9 cellular contexts compared by ENCODE assay signal in the genomic region with DNA sequence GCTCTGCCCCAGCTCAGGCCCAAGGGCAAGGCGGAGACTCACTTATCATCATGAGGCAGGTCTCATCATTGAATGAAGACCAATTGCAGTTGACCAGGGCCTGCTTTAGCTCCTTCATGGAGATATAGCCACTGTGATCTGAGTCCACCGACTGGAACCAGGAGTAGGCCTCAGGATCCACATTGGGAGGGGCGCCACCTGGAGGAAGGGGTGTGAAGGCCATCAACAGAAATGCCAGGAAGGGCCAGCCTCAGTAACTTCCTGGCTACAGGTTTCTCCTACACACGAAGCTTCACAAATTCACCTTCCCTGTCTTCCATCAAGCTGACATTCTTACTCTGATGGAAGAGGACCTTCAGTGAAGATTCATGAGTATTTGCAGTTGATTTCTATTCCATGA. TPM values are rescaled to one million over a fixed set of nuclear protein-coding genes. Genes with fewer than 3 reads are reported as not detected.
DNase-seq lines count a peak whose midpoint lies in the region; ATAC-seq and TF ChIP-seq lines count a peak whose summit lies in the region.
"Had no signal": no experiment of that assay in that cellular context is flagged by ENCODE, and none has a peak within 500 bp of the region (broad histone marks: within the 10 kb centered on the region; RNA-seq: fewer than 3 reads in every experiment).

No MANE protein-coding gene starts in this region.

- H3K27ac ChIP-seq in mammary epithelial cell (ENCODE audit: insufficient read depth, low read depth, low read length) (no peak overlapping the region), gastrocnemius medialis (peak overlapping the region; percentile 68 to 99 (median 88))

- H4K20me1 ChIP-seq in mammary epithelial cell (ENCODE audit: insufficient read depth, low read length): no peaks in the 10 kb centered on the region

- no peaks in the 10 kb centered on the region for H3K27me3 ChIP-seq in mammary epithelial cell (ENCODE audit: insufficient read depth, low read length)
- H3K27me3 ChIP-seq in gastrocnemius medialis: no peaks in the 10 kb centered on the region

- DNase-seq in NCI-H2196 (lab: John Stamatoyannopoulos, UW; ENCODE audit: unreplicated experiment) (peak; percentile 45), NCI-H2196 treated with DMSO at 0.1 percent for 48 hours (lab: John Stamatoyannopoulos, UW; ENCODE audit: unreplicated experiment) (no peak), LNCaP clone FGC (ENCODE audit: low read depth) (no peak), mammary epithelial cell (no peak), gastrocnemius medialis (peak in 1 of 2 donors; percentile 64), NCI-H187 treated with DMSO at 0.1 percent for 48 hours (lab: John Stamatoyannopoulos, UW) (no peak), medulla oblongata (ENCODE audit: extremely low spot score) (no peak)

- in situ Hi-C loops in mammary epithelial cell (cut with MboI; ENCODE audit: low sequenced_read_pairs in 2 of 2): loop anchor here in 1 of 2 donors (5.0 kb wide), 1 partner anchor 71 kb away; no protein-coding TSS in a partner anchor
- in situ Hi-C loops in gastrocnemius medialis (cut with MboI; ENCODE audit: low sequenced_read_pairs in 4 of 4): no loop called here

- H3K9me3 ChIP-seq in mammary epithelial cell (replicated peaks; ENCODE audit: insufficient read depth, low read length) (no peaks in the 10 kb centered on the region), gastrocnemius medialis (no peaks in the 10 kb centered on the region)

- intact Hi-C loops in mammary epithelial cell (cut with micrococcal nuclease) (loop anchor here (1.0 kb wide), 1 partner anchor 69 kb away; no protein-coding TSS in a partner anchor), gastrocnemius medialis (cut with DNase I; ENCODE audit: low total_unique reads) (no loop called here)

- ATAC-seq in gastrocnemius medialis (peak in 1 of 2 donors; percentile 17), GM18870 (IDR thresholded peaks at IDR 0.05; ENCODE audit: unreplicated experiment) (no peak)

- H3K9ac ChIP-seq in mammary epithelial cell (ENCODE audit: insufficient read depth, low read length): no peak overlapping the region

- BruUV-seq in mammary epithelial cell (replicated peaks; lab: Mats Ljungman, UMichigan): no TSS peak

- H3K4me2 ChIP-seq in mammary epithelial cell (ENCODE audit: insufficient read depth, low read depth, low read length): no peak overlapping the region

- peaks cover 52% of the 10 kb centered on the region for H3K79me2 ChIP-seq in mammary epithelial cell (ENCODE audit: insufficient read depth, low read length)

- H3K4me1 ChIP-seq in mammary epithelial cell (ENCODE audit: insufficient read depth, low read length) (peaks cover 14% of the 10 kb centered on the region), gastrocnemius medialis (peaks cover 63 to 76% of the 10 kb centered on the region in 2 donors)

- dilution Hi-C loops in mammary epithelial cell (cut with HindIII; ENCODE audit: low sequenced_read_pairs): loop anchor here (10.0 kb wide), 1 partner anchor 68 kb away; no protein-coding TSS in a partner anchor

- TF ChIP-seq POLR2A in gastrocnemius medialis (IDR thresholded peaks at IDR 0.05): no peak

- H3K4me3 ChIP-seq in LNCaP clone FGC (ENCODE audit: low read depth, low read length): no peak overlapping the region
- no peak overlapping the region for H3K4me3 ChIP-seq in mammary epithelial cell (replicated peaks in 1 of 3; ENCODE audit: insufficient read depth in 1 of 3, low read depth in 2 of 3, low read length in 3 of 3)
- H3K4me3 ChIP-seq in gastrocnemius medialis: no peak overlapping the region

- H2AFZ ChIP-seq in mammary epithelial cell (ENCODE audit: low read depth, low read length): no peak overlapping the region

- H3K36me3 ChIP-seq in mammary epithelial cell (ENCODE audit: insufficient read depth, low read length) (peaks cover 13% of the 10 kb centered on the region), gastrocnemius medialis (peaks cover 0 to 44% of the 10 kb centered on the region in 2 donors)

- CTCF ChIA-PET in mammary epithelial cell (lab: Charles Lee; ENCODE audit: low non-redundant PET): no interaction called here

- peak; percentile 47 for TF ChIP-seq CTCF in LNCaP clone FGC (IDR thresholded peaks at IDR 0.05; ENCODE audit: control insufficient read depth, extremely low read depth, insufficient read depth)
- TF ChIP-seq CTCF in mammary epithelial cell (conservative IDR thresholded peaks at IDR 0.05 in 1 of 2, IDR thresholded peaks at IDR 0.05 in 1 of 2; ENCODE audit: extremely low read depth in 1 of 2, insufficient read depth in 1 of 2, low read depth in 1 of 2, low read length in 2 of 2): peak; percentile 67 to 75
- peak; percentile 22 to 66 (median 46) for TF ChIP-seq CTCF in gastrocnemius medialis (IDR thresholded peaks at IDR 0.05 in 4 of 5, conservative IDR thresholded peaks at IDR 0.05 in 1 of 5)

- WGBS in mammary epithelial cell (ENCODE audit: low coverage, missing lambda C conversion rate): 50% methylated on average over 4 of the region's 4 CpGs

RNA-seq across cellular contexts. Expression of gene PEF1, which starts 11.6 kb away (rescaled TPM):
- total RNA-seq in mammary epithelial cell (10 to 100 TPM; 58.6 to 78.0 TPM), gastrocnemius medialis (10 to 100 TPM; 29.5 to 53.1 (median 42.7) TPM)
- 106 TPM for polyA plus RNA-seq in mammary epithelial cell
- polyA minus RNA-seq in mammary epithelial cell: 81.6 TPM

RNA-seq across cellular contexts. Expression of gene HCRTR1, which starts 15.6 kb away (rescaled TPM):
- total RNA-seq in mammary epithelial cell (not detected), gastrocnemius medialis (under 1 TPM in 1 of 4 donors, not detected in 3; 0.59 TPM)
- not detected for polyA plus RNA-seq in mammary epithelial cell
- polyA minus RNA-seq in mammary epithelial cell: not detected
- total RNA-seq: CD4-positive, alpha-beta memory T cell had no signal
- polyA plus RNA-seq: CD4-positive, alpha-beta memory T cell had no signal

RNA-seq across cellular contexts. Expression of gene TINAGL1, which starts 56.8 kb away (rescaled TPM):
- total RNA-seq in mammary epithelial cell (100 to 1,000 TPM; 433 to 840 TPM), gastrocnemius medialis (100 to 1,000 TPM in 2 of 4 donors, 10 to 100 TPM in 2; 50.3 to 120 (median 105) TPM)
- polyA plus RNA-seq in mammary epithelial cell: 578 TPM
- 360 TPM for polyA minus RNA-seq in mammary epithelial cell
- total RNA-seq: CD4-positive, alpha-beta memory T cell had no signal
- polyA plus RNA-seq: CD4-positive, alpha-beta memory T cell had no signal
